ENCODE assay signal across 18 cellular contexts in genomic region chr6:167219967-167220512, GRCh38.
"Had no signal": no experiment of that assay in that cellular context is flagged by ENCODE, and none has a peak within 500 bp of the region (broad histone marks: within the 10 kb centered on the region; RNA-seq: fewer than 3 reads in every experiment).

No MANE protein-coding gene starts in this region.

- DNase-seq: activated CD4-positive, alpha-beta T cell treated with anti-CD3 and anti-CD28 coated beads for 1 hour; activated gamma-delta T cell treated with Interleukin-2 at 50 U/mL for 16 hours; activated T-cell treated with anti-CD3 and anti-CD28 coated beads, Interleukin-2, amount 50 U/mL, for 72 hours; adrenal gland; colonic mucosa; heart right ventricle; immature natural killer cell; midbrain; retina; stimulated activated CD4-positive, alpha-beta T cell treated with anti-CD3 and anti-CD28 coated beads, Interleukin-12 subunit alpha, Interleukin-12 subunit beta, amount 100 ng/mL, for 4 hours; stimulated activated CD4-positive, alpha-beta T cell treated with anti-CD3 and anti-CD28 coated beads, Interleukin-1b, Interleukin-23, amount 100 ng/mL, for 48 hours; stimulated activated CD8-positive, alpha-beta memory T cell treated with anti-CD3 and anti-CD28 coated beads, Interleukin-4, amount 100 ng/mL, for 48 hours; stimulated activated naive CD4-positive, alpha-beta T cell; SW 1271; T-helper 2 cell; WERI-Rb-1 had no signal

- H3K4me1 Mint-ChIP-seq: immature natural killer cell had no signal

- ATAC-seq: activated naive CD4-positive, alpha-beta T cell treated with anti-CD3 and anti-CD28 coated beads, Interleukin-2, amount 50 U/mL, for 72 hours; activated T-cell treated with anti-CD3 and anti-CD28 coated beads, Interleukin-2, amount 50 U/mL, for 72 hours; heart right ventricle had no signal

- H3K4me3 Mint-ChIP-seq: activated T-cell treated with anti-CD3 and anti-CD28 coated beads, Interleukin-2, amount 50 U/mL, for 72 hours; immature natural killer cell; nephron had no signal

- H3K9me3 Mint-ChIP-seq: activated naive CD4-positive, alpha-beta T cell treated with anti-CD3 and anti-CD28 coated beads, Interleukin-2, amount 50 U/mL, for 72 hours; activated T-cell treated with anti-CD3 and anti-CD28 coated beads, Interleukin-2, amount 50 U/mL, for 72 hours; immature natural killer cell; nephron had no signal

- H3K36me3 Mint-ChIP-seq: activated naive CD4-positive, alpha-beta T cell treated with anti-CD3 and anti-CD28 coated beads, Interleukin-2, amount 50 U/mL, for 72 hours; immature natural killer cell had no signal

- H3K27ac Mint-ChIP-seq: activated naive CD4-positive, alpha-beta T cell treated with anti-CD3 and anti-CD28 coated beads, Interleukin-2, amount 50 U/mL, for 72 hours; activated T-cell treated with anti-CD3 and anti-CD28 coated beads, Interleukin-2, amount 50 U/mL, for 72 hours; immature natural killer cell; nephron had no signal
